1 cellular context compared by ENCODE assay signal in genomic region chr3:194384569-194385001, GRCh38.
TF ChIP-seq lines count a peak whose summit lies in the region.

No MANE protein-coding gene starts in this region.

TF ChIP-seq in IMR-90, 13 proteins besides CTCF, POLR2A, EP300 and RAD21:
- no peak for TF ChIP-seq MAZ (IDR thresholded peaks at IDR 0.05; ENCODE audit: borderline replicate concordance, low read depth, low read length)
- TF ChIP-seq CEBPB (IDR thresholded peaks at IDR 0.05; ENCODE audit: low read depth, low read length): no peak
- no peak for TF ChIP-seq SMC3 (IDR thresholded peaks at IDR 0.05; ENCODE audit: low read depth, low read length)
- TF ChIP-seq MXI1 (IDR thresholded peaks at IDR 0.05; ENCODE audit: borderline replicate concordance, low read depth, low read length): no peak
- no peak for TF ChIP-seq MAFK (IDR thresholded peaks at IDR 0.05; ENCODE audit: low read depth, low read length)
- TF ChIP-seq NFE2L2 (IDR thresholded peaks at IDR 0.05; ENCODE audit: low read depth, low read length): no peak
- no peak for TF ChIP-seq CHD1 (IDR thresholded peaks at IDR 0.05; ENCODE audit: low read depth, low read length)
- no peak for TF ChIP-seq USF2 (IDR thresholded peaks at IDR 0.05; ENCODE audit: low read depth, low read length)
- no peak for TF ChIP-seq RFX5 (IDR thresholded peaks at IDR 0.05; ENCODE audit: low read depth, low read length)
- no peak for TF ChIP-seq RCOR1 (IDR thresholded peaks at IDR 0.05; ENCODE audit: insufficient replicate concordance, low read length)
- TF ChIP-seq, protein P1, sequence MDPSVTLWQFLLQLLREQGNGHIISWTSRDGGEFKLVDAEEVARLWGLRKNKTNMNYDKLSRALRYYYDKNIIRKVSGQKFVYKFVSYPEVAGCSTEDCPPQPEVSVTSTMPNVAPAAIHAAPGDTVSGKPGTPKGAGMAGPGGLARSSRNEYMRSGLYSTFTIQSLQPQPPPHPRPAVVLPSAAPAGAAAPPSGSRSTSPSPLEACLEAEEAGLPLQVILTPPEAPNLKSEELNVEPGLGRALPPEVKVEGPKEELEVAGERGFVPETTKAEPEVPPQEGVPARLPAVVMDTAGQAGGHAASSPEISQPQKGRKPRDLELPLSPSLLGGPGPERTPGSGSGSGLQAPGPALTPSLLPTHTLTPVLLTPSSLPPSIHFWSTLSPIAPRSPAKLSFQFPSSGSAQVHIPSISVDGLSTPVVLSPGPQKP (IDR thresholded peaks at IDR 0.05; ENCODE audit: borderline replicate concordance, low read depth, low read length): no peak
- TF ChIP-seq FOS (IDR thresholded peaks at IDR 0.05; ENCODE audit: low read depth, low read length): no peak
- TF ChIP-seq BHLHE40 (IDR thresholded peaks at IDR 0.05; ENCODE audit: low read depth, low read length): no peak
